ENCODE assay signal across 11 cellular contexts in the genomic region with DNA sequence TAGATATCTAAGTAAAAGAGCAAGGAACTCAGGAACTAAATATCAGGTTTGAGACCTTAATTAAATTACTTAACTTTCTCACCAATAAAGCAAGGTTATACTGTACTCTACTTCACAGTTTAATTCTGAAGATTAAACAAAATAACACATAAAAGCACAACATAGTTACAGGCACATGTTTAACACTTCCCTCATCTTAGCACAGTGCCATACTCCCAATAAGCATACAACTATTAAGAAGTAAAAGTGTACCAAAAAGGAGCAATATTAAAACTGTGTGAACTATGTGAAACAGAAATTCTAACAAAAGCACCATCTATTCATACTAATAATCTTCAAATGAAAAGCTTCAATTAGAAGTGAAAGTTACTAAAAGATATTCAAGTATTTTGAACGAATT. TPM values are rescaled to one million over a fixed set of nuclear protein-coding genes. Genes with fewer than 3 reads are reported as not detected.
A peak's percentile ranks its signal among the peaks of the same experiment; 100 is the strongest.
DNase-seq lines count a peak whose midpoint lies in the region; ATAC-seq and TF ChIP-seq lines count a peak whose summit lies in the region.
"Had no signal": no experiment of that assay in that cellular context is flagged by ENCODE, and none has a peak within 500 bp of the region (broad histone marks: within the 10 kb centered on the region; RNA-seq: fewer than 3 reads in every experiment).

No MANE protein-coding gene starts in this region.

- no peak overlapping the region for H2AFZ ChIP-seq in Loucy (ENCODE audit: low read length)

- peaks cover 14 to 65% (median 49%) of the 10 kb centered on the region in 4 donors for H3K4me1 Mint-ChIP-seq in CD4-positive, CD25-positive, alpha-beta regulatory T cell
- H3K4me1 Mint-ChIP-seq in nephron: peaks cover 20% of the 10 kb centered on the region

- H3K79me2 ChIP-seq in Loucy (ENCODE audit: insufficient read depth, low read length): peaks cover 83% of the 10 kb centered on the region

- peaks cover 19% of the 10 kb centered on the region for H3K36me3 ChIP-seq in CD4-positive, CD25-positive, alpha-beta regulatory T cell (ENCODE audit: control insufficient read depth, insufficient read depth, low read length)
- no peaks in the 10 kb centered on the region for H3K36me3 ChIP-seq in Loucy (ENCODE audit: insufficient read depth, low read length)

- H3K27ac ChIP-seq in CD4-positive, CD25-positive, alpha-beta regulatory T cell (ENCODE audit: insufficient read depth, low read length, poor library complexity, severe bottlenecking): no peak overlapping the region

- intact Hi-C loops in sciatic nerve (cut with DNase I): no loop called here
- intact Hi-C loops in posterior cingulate gyrus (cut with DNase I): loop anchor here (2.0 kb wide), 1 partner anchor 75 kb away; no protein-coding TSS in a partner anchor

- H3K27me3 ChIP-seq in CD4-positive, CD25-positive, alpha-beta regulatory T cell (ENCODE audit: control insufficient read depth, insufficient read depth, low read length): no peaks in the 10 kb centered on the region
- H3K27me3 ChIP-seq in Loucy (ENCODE audit: insufficient read depth, low read length, poor library complexity, severe bottlenecking): no peaks in the 10 kb centered on the region

- H3K9me3 Mint-ChIP-seq in CD4-positive, CD25-positive, alpha-beta regulatory T cell: no peaks in the 10 kb centered on the region
- H3K9me3 Mint-ChIP-seq in nephron: no peaks in the 10 kb centered on the region

- peak overlapping the region; percentile 98 to 100 (median 99) for H3K4me3 Mint-ChIP-seq in CD4-positive, CD25-positive, alpha-beta regulatory T cell
- peak overlapping the region; percentile 93 to 98 (median 93) for H3K4me3 Mint-ChIP-seq in nephron

- H3K4me2 ChIP-seq in Loucy (ENCODE audit: low read depth, low read length, poor library complexity, severe bottlenecking): peak overlapping the region; percentile 84

- H4K20me1 ChIP-seq in Loucy (ENCODE audit: insufficient read depth, low read length, poor library complexity, severe bottlenecking): peaks cover 59% of the 10 kb centered on the region

- no peak for ATAC-seq in CD4-positive, CD25-positive, alpha-beta regulatory T cell (ENCODE audit: low read depth in 2 of 2)
- ATAC-seq in sciatic nerve: no peak
- no peak for ATAC-seq in GM21529 (IDR thresholded peaks at IDR 0.05; ENCODE audit: unreplicated experiment)

- H3K9ac ChIP-seq in Loucy (ENCODE audit: low read depth, low read length, poor library complexity, severe bottlenecking): peak overlapping the region; percentile 95

- no peak for DNase-seq in CD4-positive, CD25-positive, alpha-beta regulatory T cell
- DNase-seq in choroid plexus epithelial cell (ENCODE audit: low read depth): no peak
- DNase-seq in sciatic nerve (ENCODE audit: low spot score): no peak
- no peak for DNase-seq in posterior cingulate gyrus
- no peak for DNase-seq in GDM1 (lab: John Stamatoyannopoulos, UW)
- DNase-seq: activated CD8-positive, alpha-beta memory T cell treated with anti-CD3 and anti-CD28 coated beads for 24 hours; hypothalamus; NCI-H446 had no signal

- no peaks in the 10 kb centered on the region for H3K27me3 Mint-ChIP-seq in CD4-positive, CD25-positive, alpha-beta regulatory T cell
- H3K27me3 Mint-ChIP-seq in nephron (ENCODE audit: low read depth): no peaks in the 10 kb centered on the region

- H3K4me3 ChIP-seq in CD4-positive, CD25-positive, alpha-beta regulatory T cell (ENCODE audit: low read depth, low read length): peak overlapping the region; percentile 98
- peak overlapping the region; percentile 89 for H3K4me3 ChIP-seq in Loucy (ENCODE audit: low read length, poor library complexity, severe bottlenecking)
- peak overlapping the region; percentile 78 for H3K4me3 ChIP-seq in choroid plexus epithelial cell (ENCODE audit: low read depth, low read length)

- no peaks in the 10 kb centered on the region for H3F3A ChIP-seq in Loucy (ENCODE audit: low read depth)

- H3K4me1 ChIP-seq in CD4-positive, CD25-positive, alpha-beta regulatory T cell (ENCODE audit: control insufficient read depth, insufficient read depth, low read length, poor library complexity, severe bottlenecking): peaks cover 38% of the 10 kb centered on the region
- H3K4me1 ChIP-seq in Loucy (ENCODE audit: insufficient read depth, low read length, poor library complexity, severe bottlenecking): peaks cover 48% of the 10 kb centered on the region

- peaks cover 6% of the 10 kb centered on the region for H3K36me3 Mint-ChIP-seq in CD4-positive, CD25-positive, alpha-beta regulatory T cell
- H3K36me3 Mint-ChIP-seq in nephron (ENCODE audit: low read depth): peaks cover 22% of the 10 kb centered on the region

- H3K9me2 ChIP-seq in Loucy (replicated peaks; ENCODE audit: low read depth, low read length): no peaks in the 10 kb centered on the region

- no peaks in the 10 kb centered on the region for H3K9me3 ChIP-seq in CD4-positive, CD25-positive, alpha-beta regulatory T cell (ENCODE audit: control insufficient read depth in 2 of 2, low read length in 2 of 2)
- H3K9me3 ChIP-seq in Loucy (ENCODE audit: insufficient read depth, low read depth, low read length): no peaks in the 10 kb centered on the region

- no peak for TF ChIP-seq CTCF in Loucy (conservative IDR thresholded peaks at IDR 0.05; ENCODE audit: low read length)
- TF ChIP-seq CTCF in choroid plexus epithelial cell (conservative IDR thresholded peaks at IDR 0.05; ENCODE audit: low read depth, low read length): no peak
- TF ChIP-seq CTCF in nephron (IDR thresholded peaks at IDR 0.05; ENCODE audit: unreplicated experiment in 3 of 3): no peak

- peak overlapping the region; percentile 55 to 99 (median 99) for H3K27ac Mint-ChIP-seq in CD4-positive, CD25-positive, alpha-beta regulatory T cell
- H3K27ac Mint-ChIP-seq in nephron: peak overlapping the region; percentile 97 to 98 (median 97)

RNA-seq across cellular contexts. Expression of a gene that starts 2.2 kb away (rescaled TPM):
- total RNA-seq in CD4-positive, CD25-positive, alpha-beta regulatory T cell: 39.1 TPM
- polyA plus RNA-seq in CD4-positive, CD25-positive, alpha-beta regulatory T cell: 10 to 100 TPM; 26.2 to 38.6 (median 30.5) TPM
- 63.2 TPM for total RNA-seq in sciatic nerve
